In genomic region chr13:29875646-29876045, GRCh38 we compare ENCODE assay signal across 16 cellular contexts. TPM values are rescaled to one million over a fixed set of nuclear protein-coding genes. Genes with fewer than 3 reads are reported as not detected.
DNase-seq lines count a peak whose midpoint lies in the region; TF ChIP-seq lines count a peak whose summit lies in the region.
"Had no signal": no experiment of that assay in that cellular context is flagged by ENCODE, and none has a peak within 500 bp of the region (broad histone marks: within the 10 kb centered on the region; RNA-seq: fewer than 3 reads in every experiment).

No MANE protein-coding gene starts in this region.

- POLR2A ChIA-PET in PC-9 (lab: Charles Lee; ENCODE audit: unreplicated experiment) = no interaction called here

- no peaks in the 10 kb centered on the region for H3K79me2 ChIP-seq in PC-9 (ENCODE audit: low read depth)
- H3K79me2 ChIP-seq in mesendoderm (ENCODE audit: control insufficient read depth, insufficient read depth, low read length) = no peaks in the 10 kb centered on the region
- no peaks in the 10 kb centered on the region for H3K79me2 ChIP-seq in trophoblast cell (ENCODE audit: control insufficient read depth, insufficient read depth, low read length, poor library complexity)

- CTCF ChIA-PET in PC-9 (lab: Charles Lee) = no interaction called here

- no peak overlapping the region for H2BK15ac ChIP-seq in mesendoderm (replicated peaks; ENCODE audit: low read depth)

- no peak overlapping the region for H4K12ac ChIP-seq in trophoblast cell (ENCODE audit: low read depth, low read length)

- no peaks in the 10 kb centered on the region for H4K20me1 ChIP-seq in BLaER1 treated with 17β-estradiol and CSF1 and Interleukin-3, amounts not matched to agents 10 nM and 100 nM
- no peaks in the 10 kb centered on the region for H4K20me1 ChIP-seq in PC-9 (ENCODE audit: insufficient read depth)

- H4K91ac ChIP-seq in trophoblast cell (ENCODE audit: low read depth, low read length) = no peak overlapping the region

- intact Hi-C loops in PC-9 (cut with micrococcal nuclease; ENCODE audit: unreplicated experiment) = no loop called here

- no peak overlapping the region for H3K14ac ChIP-seq in trophoblast cell (ENCODE audit: low read length)

- H2BK5ac ChIP-seq in mesendoderm (ENCODE audit: low read length) (no peak overlapping the region), trophoblast cell (ENCODE audit: low read depth, low read length, poor library complexity) (no peak overlapping the region)

- no peak overlapping the region for H3K4me3 ChIP-seq in BLaER1 treated with 17β-estradiol and CSF1 and Interleukin-3, amounts not matched to agents 10 nM and 100 nM
- H3K4me3 ChIP-seq in PC-9 (no peak overlapping the region), mesendoderm (ENCODE audit: low read length) (no peak overlapping the region), neuron (ENCODE audit: low read length) (no peak overlapping the region), trophoblast cell (ENCODE audit: low read depth, low read length) (no peak overlapping the region)

- peak overlapping the region; percentile 1 for H3K56ac ChIP-seq in mesendoderm (ENCODE audit: low read length)

- no peaks in the 10 kb centered on the region for H3K36me3 ChIP-seq in BLaER1 treated with 17β-estradiol and CSF1 and Interleukin-3, amounts not matched to agents 10 nM and 100 nM
- H3K36me3 ChIP-seq in PC-9 (ENCODE audit: low read depth) = no peaks in the 10 kb centered on the region
- H3K36me3 ChIP-seq in mesendoderm (ENCODE audit: control insufficient read depth, insufficient read depth, low read length) = no peaks in the 10 kb centered on the region
- no peaks in the 10 kb centered on the region for H3K36me3 ChIP-seq in neuron (ENCODE audit: insufficient read depth, low read length)
- no peaks in the 10 kb centered on the region for H3K36me3 ChIP-seq in trophoblast cell (ENCODE audit: control insufficient read depth in 1 of 2, insufficient read depth in 2 of 2, low read length in 2 of 2)

- H3K23ac ChIP-seq in mesendoderm (ENCODE audit: low read length) (no peak overlapping the region), trophoblast cell (ENCODE audit: low read length) (no peak overlapping the region)

- H3K9ac ChIP-seq in BLaER1 treated with 17β-estradiol and CSF1 and Interleukin-3, amounts not matched to agents 10 nM and 100 nM = no peak overlapping the region
- H3K9ac ChIP-seq in mesendoderm (ENCODE audit: low read length) = no peak overlapping the region
- no peak overlapping the region for H3K9ac ChIP-seq in trophoblast cell (ENCODE audit: low read length)

- BruUV-seq in PC-9 (replicated peaks; lab: Mats Ljungman, UMichigan) = no TSS peak

- H4K5ac ChIP-seq in mesendoderm (ENCODE audit: low read length) = no peak overlapping the region

- H3K27me3 ChIP-seq in BLaER1 treated with 17β-estradiol and CSF1 and Interleukin-3, amounts not matched to agents 10 nM and 100 nM = peaks cover 0 to 4% (median 0%) of the 10 kb centered on the region in 11 experiments; a peak in 2 of 22 replicates
- H3K27me3 ChIP-seq in PC-9 (ENCODE audit: insufficient read depth, low read depth) = no peaks in the 10 kb centered on the region
- H3K27me3 ChIP-seq in mesendoderm (ENCODE audit: insufficient read depth, low read length, poor library complexity) = no peaks in the 10 kb centered on the region
- no peaks in the 10 kb centered on the region for H3K27me3 ChIP-seq in neuron (ENCODE audit: insufficient read depth, low read length)
- no peaks in the 10 kb centered on the region for H3K27me3 ChIP-seq in trophoblast cell (ENCODE audit: insufficient read depth, low read length)

- no peaks in the 10 kb centered on the region for H3K9me2 ChIP-seq in PC-9 (ENCODE audit: insufficient read depth)

- H2BK120ac ChIP-seq in mesendoderm (ENCODE audit: low read depth, low read length) (no peak overlapping the region), trophoblast cell (ENCODE audit: insufficient read depth, low read length, poor library complexity) (no peak overlapping the region)

- no peak for TF ChIP-seq CTCF in PC-9 (conservative IDR thresholded peaks at IDR 0.05)

- no CpG with 5 or more reads among the region's 3 CpGs for WGBS in mesendoderm (ENCODE audit: extremely low coverage, insufficient coverage, low lambda C conversion rate)
- WGBS in trophoblast cell (ENCODE audit: extremely low coverage, insufficient coverage, insufficient read length) = no CpG with 5 or more reads among the region's 3 CpGs

- peak overlapping the region; percentile 27 to 63 (median 36); a peak in 16 of 22 replicates for H3K4me2 ChIP-seq in BLaER1 treated with 17β-estradiol and CSF1 and Interleukin-3, amounts not matched to agents 10 nM and 100 nM
- H3K4me2 ChIP-seq in PC-9 = 0 out of 2 replicates have a peak overlapping the region, but pooled peaks have one; percentile 14
- H3K4me2 ChIP-seq in mesendoderm (ENCODE audit: low read length) = no peak overlapping the region
- H3K4me2 ChIP-seq in trophoblast cell (ENCODE audit: low read length) = no peak overlapping the region

- DNase-seq in PC-9 = peak in 1 of 2 experiments; percentile 38
- DNase-seq in mesendoderm = peak; percentile 28
- no peak for DNase-seq in glomerular visceral epithelial cell (ENCODE audit: extremely low spot score)
- DNase-seq in kidney glomerular epithelial cell (lab: John Stamatoyannopoulos, UW) = no peak
- DNase-seq in trophoblast cell = no peak
- DNase-seq in NCI-H748 (lab: John Stamatoyannopoulos, UW; ENCODE audit: unreplicated experiment) = no peak
- DNase-seq: ACHN; Caco-2; CD8-positive, alpha-beta memory T cell; DND-41; GDM1; GOT3; HCEC 1CT; HFFc6 had no signal

- H4K8ac ChIP-seq in mesendoderm (ENCODE audit: low read depth, low read length) (no peak overlapping the region), trophoblast cell (ENCODE audit: low read depth, low read length) (no peak overlapping the region)

- H2BK12ac ChIP-seq in trophoblast cell (ENCODE audit: low read length) = no peak overlapping the region

- 0 out of 2 replicates have a peak, but pooled peaks cover 3% of the 10 kb centered on the region for H3F3A ChIP-seq in PC-9 (ENCODE audit: insufficient read depth, low read depth)

- peak overlapping the region; percentile 35; the same call in 1 of the 2 replicates for H2AFZ ChIP-seq in PC-9
- H2AFZ ChIP-seq in neuron (ENCODE audit: low read depth, low read length) = peak overlapping the region; percentile 76
- no peak overlapping the region for H2AFZ ChIP-seq in trophoblast cell (ENCODE audit: insufficient read depth, low read length, poor library complexity)

- H2AK5ac ChIP-seq in mesendoderm (ENCODE audit: low read length) (no peak overlapping the region), trophoblast cell (ENCODE audit: low read length) (no peak overlapping the region)

- H3K4ac ChIP-seq in mesendoderm (ENCODE audit: low read depth, low read length) (no peak overlapping the region), trophoblast cell (ENCODE audit: low read depth, low read length) (no peak overlapping the region)

- H3K18ac ChIP-seq in mesendoderm (ENCODE audit: low read length) = no peak overlapping the region
- no peak overlapping the region for H3K18ac ChIP-seq in trophoblast cell (ENCODE audit: low read length)

- H3K9me3 ChIP-seq in BLaER1 treated with 17β-estradiol and CSF1 and Interleukin-3, amounts not matched to agents 10 nM and 100 nM (replicated peaks in 1 of 11) = no peaks in the 10 kb centered on the region
- H3K9me3 ChIP-seq in PC-9 (ENCODE audit: insufficient read depth, low read depth) (no peaks in the 10 kb centered on the region), neuron (ENCODE audit: low read length) (no peaks in the 10 kb centered on the region), trophoblast cell (ENCODE audit: insufficient read depth, low read depth, low read length) (no peaks in the 10 kb centered on the region)
- H3K9me3 ChIP-seq: Caco-2 had no signal

- no peaks in the 10 kb centered on the region for H3K79me1 ChIP-seq in mesendoderm (ENCODE audit: low read length)
- H3K79me1 ChIP-seq in trophoblast cell (ENCODE audit: low read length) = peaks cover 5% of the 10 kb centered on the region

- H3K27ac ChIP-seq in BLaER1 treated with 17β-estradiol and CSF1 and Interleukin-3, amounts not matched to agents 10 nM and 100 nM = no peak overlapping the region
- no peak overlapping the region for H3K27ac ChIP-seq in PC-9
- H3K27ac ChIP-seq in mesendoderm (ENCODE audit: low read depth, low read length) = no peak overlapping the region
- H3K27ac ChIP-seq in trophoblast cell (ENCODE audit: low read depth, low read length) = no peak overlapping the region

- peaks cover 5 to 13% (median 7%) of the 10 kb centered on the region in 10 experiments; a peak in 16 of 20 replicates for H3K4me1 ChIP-seq in BLaER1 treated with 17β-estradiol and CSF1 and Interleukin-3, amounts not matched to agents 10 nM and 100 nM
- peaks cover 20% of the 10 kb centered on the region for H3K4me1 ChIP-seq in PC-9 (replicated peaks; ENCODE audit: insufficient read depth)
- peaks cover 10% of the 10 kb centered on the region for H3K4me1 ChIP-seq in mesendoderm (ENCODE audit: control insufficient read depth, low read depth, low read length)
- peaks cover 9% of the 10 kb centered on the region for H3K4me1 ChIP-seq in neuron (ENCODE audit: insufficient read depth, low read length)
- H3K4me1 ChIP-seq in trophoblast cell (ENCODE audit: control insufficient read depth in 1 of 2, insufficient read depth in 2 of 2, low read length in 2 of 2) = peaks cover 4 to 11% of the 10 kb centered on the region in 2 experiments

RNA-seq across cellular contexts. Expression of gene UBL3, which starts 25.2 kb away (rescaled TPM):
- total RNA-seq in PC-9 (2021) = 22.1 and 24.4 TPM in 2 replicates
- polyA plus RNA-seq in mesendoderm (2013, experiment 1 of 2) = 16.0 TPM
- polyA plus RNA-seq in mesendoderm (2013, experiment 2 of 2) = 15.7 TPM
- polyA plus RNA-seq in trophoblast cell (2013) = 59.8 and 60.3 TPM in 2 replicates

Comparison
In these comparisons a context has a peak if more than half of its experiments do, and no peak if none do; other contexts are left out.
1. H3K4me2 ChIP-seq: peak in BLaER1 treated with 17β-estradiol and CSF1 and Interleukin-3, amounts not matched to agents 10 nM and 100 nM (11 of 11) and PC-9 (single experiment); none in mesendoderm (single experiment) and trophoblast cell (single experiment).